Comparison of ENCODE assay signal across 13 cellular contexts in the genomic region with DNA sequence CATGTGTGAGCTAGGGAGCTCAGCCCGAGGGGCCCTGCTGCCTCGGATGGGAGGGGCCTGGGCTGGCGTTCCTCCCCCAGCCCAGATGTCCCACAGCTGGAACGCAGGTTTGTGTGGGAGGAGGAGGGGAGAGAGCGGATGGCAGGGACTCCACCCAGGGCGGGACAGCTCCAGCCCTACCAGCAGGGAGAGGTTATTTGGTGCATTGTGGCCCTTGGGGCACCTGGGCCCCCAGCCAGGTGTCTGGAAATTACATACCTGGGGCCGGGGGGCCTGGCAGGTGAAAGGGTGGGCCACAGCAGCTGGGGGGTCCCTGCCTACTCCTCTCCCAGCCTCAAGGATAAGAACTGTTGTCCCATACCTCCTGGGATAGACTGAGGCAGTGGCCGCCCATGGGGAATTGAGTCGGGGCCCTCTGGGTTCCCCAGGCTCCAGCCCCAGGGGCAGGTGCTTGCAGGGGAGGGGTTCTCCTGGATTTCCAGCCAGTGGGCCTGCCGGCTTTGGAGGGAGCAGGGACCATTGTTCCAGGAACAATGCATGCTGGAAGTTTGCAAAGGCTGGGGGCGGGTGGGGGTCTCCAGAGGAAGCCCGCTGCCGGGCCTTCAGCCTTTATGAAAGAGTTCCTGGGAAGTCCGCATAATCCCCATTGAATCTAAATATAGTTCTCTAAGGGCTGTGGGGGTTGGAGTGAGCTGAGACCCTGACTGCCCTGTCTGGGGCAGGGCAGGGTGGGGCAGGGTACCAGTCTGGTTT. TPM values are rescaled to one million over a fixed set of nuclear protein-coding genes. Genes with fewer than 3 reads are reported as not detected.
A peak's percentile ranks its signal among the peaks of the same experiment; 100 is the strongest.
DNase-seq lines count a peak whose midpoint lies in the region; ATAC-seq, FAIRE-seq and TF ChIP-seq lines count a peak whose summit lies in the region.
"Had no signal": no experiment of that assay in that cellular context is flagged by ENCODE, and none has a peak within 500 bp of the region (broad histone marks: within the 10 kb centered on the region; RNA-seq: fewer than 3 reads in every experiment).

No MANE protein-coding gene starts in this region.

- POLR2A ChIA-PET in CD4-positive, alpha-beta T cell (lab: Charles Lee) = no interaction called here

- peak in 1 of 10 experiments; percentile 1 for DNase-seq in CD4-positive, alpha-beta T cell
- DNase-seq in RWPE2 (ENCODE audit: low spot score) (peak; percentile 60), left ventricle myocardium superior (peak; percentile 38), pancreas (peak in 4 of 6 donors; percentile 2 to 69 (median 43)), mucosa of gallbladder (ENCODE audit: low spot score) (no peak)
- DNase-seq in activated CD4-positive, alpha-beta T cell treated with anti-CD3 and anti-CD28 coated beads for 1 hour = no peak
- no peak for DNase-seq in stimulated activated naive CD8-positive, alpha-beta T cell treated with anti-CD3 and anti-CD28 coated beads, Interleukin-15, amount 100 ng/mL, for 72 hours
- DNase-seq: cerebellar nuclear complex, COR-L47, NCI-H748 treated with DMSO at 0.1 percent for 48 hours had no signal

- H3K4me3 Mint-ChIP-seq in CD4-positive, alpha-beta T cell = peak overlapping the region; percentile 66
- H3K4me3 Mint-ChIP-seq in stimulated activated naive CD8-positive, alpha-beta T cell treated with anti-CD3 and anti-CD28 coated beads, Interleukin-15, amount 100 ng/mL, for 72 hours = peak overlapping the region in 1 of 2 donors; percentile 18

- peaks cover 4% of the 10 kb centered on the region for H3K4me1 Mint-ChIP-seq in CD4-positive, alpha-beta T cell (ENCODE audit: low read depth)
- H3K4me1 Mint-ChIP-seq in stimulated activated naive CD8-positive, alpha-beta T cell treated with anti-CD3 and anti-CD28 coated beads, Interleukin-15, amount 100 ng/mL, for 72 hours = peaks cover 21% of the 10 kb centered on the region

- CTCF ChIA-PET in CD4-positive, alpha-beta T cell (lab: Charles Lee) = no interaction called here

- peak overlapping the region; percentile 39 for H3K4me3 ChIP-seq in RWPE2 (ENCODE audit: severe bottlenecking)
- H3K4me3 ChIP-seq in pancreas = peak overlapping the region in 3 of 4 donors; percentile 46 to 51 (median 51)

- 56 to 58% methylated on average over 14 of the region's 14 CpGs for WGBS in pancreas, 2 donors

- peaks cover 44% of the 10 kb centered on the region for H3K27me3 ChIP-seq in CD4-positive, alpha-beta T cell (ENCODE audit: control insufficient read depth, insufficient read depth, low read length)
- H3K27me3 ChIP-seq in RWPE2 (ENCODE audit: insufficient read depth, poor library complexity, severe bottlenecking) = peaks cover 64% of the 10 kb centered on the region
- H3K27me3 ChIP-seq in pancreas = peaks cover 0 to 10% (median 3%) of the 10 kb centered on the region in 4 donors

- no peak for ATAC-seq in CD4-positive, alpha-beta T cell (ENCODE audit: poor library complexity)
- ATAC-seq in RWPE2 (ENCODE audit: low read depth) = no peak
- ATAC-seq in left ventricle myocardium superior = no peak
- ATAC-seq in pancreas = peak in 1 of 4 donors; percentile 3
- no peak for ATAC-seq in GM21528 (IDR thresholded peaks at IDR 0.05; ENCODE audit: low FRiP score, unreplicated experiment)
- ATAC-seq in stimulated activated naive CD8-positive, alpha-beta T cell treated with anti-CD3 and anti-CD28 coated beads, Interleukin-15, amount 100 ng/mL, for 72 hours = no peak

- FAIRE-seq in pancreas (lab: Jason Lieb, UNC) = no peak
- FAIRE-seq: GM12892 had no signal

- no peak for TF ChIP-seq CTCF in CD4-positive, alpha-beta T cell (IDR thresholded peaks at IDR 0.05)
- no peak for TF ChIP-seq CTCF in RWPE2 (IDR thresholded peaks at IDR 0.05; ENCODE audit: poor library complexity, severe bottlenecking)
- no peak for TF ChIP-seq CTCF in pancreas (IDR thresholded peaks at IDR 0.05)

- H3K36me3 ChIP-seq in RWPE2 (ENCODE audit: low read depth) (no peaks in the 10 kb centered on the region), pancreas (no peaks in the 10 kb centered on the region)

- no peak overlapping the region for H3K27ac ChIP-seq in CD4-positive, alpha-beta T cell (ENCODE audit: low read depth, low read length)
- H3K27ac ChIP-seq in RWPE2 (ENCODE audit: poor library complexity, severe bottlenecking) (no peak overlapping the region), pancreas (no peak overlapping the region)

- no peaks in the 10 kb centered on the region for H3K9me3 ChIP-seq in CD4-positive, alpha-beta T cell (ENCODE audit: control insufficient read depth, low read length)
- H3K9me3 ChIP-seq in RWPE2 (ENCODE audit: severe bottlenecking) (no peaks in the 10 kb centered on the region), pancreas (no peaks in the 10 kb centered on the region)

- H3K27me3 Mint-ChIP-seq in CD4-positive, alpha-beta T cell = peaks cover 31% of the 10 kb centered on the region
- H3K27me3 Mint-ChIP-seq in stimulated activated naive CD8-positive, alpha-beta T cell treated with anti-CD3 and anti-CD28 coated beads, Interleukin-15, amount 100 ng/mL, for 72 hours = peaks cover 65% of the 10 kb centered on the region

- H3K4me1 ChIP-seq in RWPE2 (ENCODE audit: insufficient read depth, poor library complexity, severe bottlenecking) = no peaks in the 10 kb centered on the region
- peaks cover 4 to 9% (median 5%) of the 10 kb centered on the region in 3 donors for H3K4me1 ChIP-seq in pancreas

- no peak overlapping the region for H3K27ac Mint-ChIP-seq in CD4-positive, alpha-beta T cell
- no peak overlapping the region for H3K27ac Mint-ChIP-seq in stimulated activated naive CD8-positive, alpha-beta T cell treated with anti-CD3 and anti-CD28 coated beads, Interleukin-15, amount 100 ng/mL, for 72 hours

- H3K36me3 Mint-ChIP-seq in CD4-positive, alpha-beta T cell (ENCODE audit: low read depth) = no peaks in the 10 kb centered on the region

- intact Hi-C loops in CD4-positive, alpha-beta T cell (cut with DNase I, micrococcal nuclease) = loop anchor here (5.0 kb wide), 3 partner anchors 62 to 568 kb away; no protein-coding TSS in a partner anchor
- intact Hi-C loops in left ventricle myocardium superior (cut with micrococcal nuclease) = loop anchor here (5.0 to 10.0 kb wide), 2 partner anchors 65 to 423 kb away; no protein-coding TSS in a partner anchor
- intact Hi-C loops in pancreas (cut with DNase I) = loop anchor here (5.0 to 10.0 kb wide), 4 partner anchors 423 to 505 kb away; no protein-coding TSS in a partner anchor

- no peaks in the 10 kb centered on the region for H3K9me3 Mint-ChIP-seq in CD4-positive, alpha-beta T cell
- H3K9me3 Mint-ChIP-seq in stimulated activated naive CD8-positive, alpha-beta T cell treated with anti-CD3 and anti-CD28 coated beads, Interleukin-15, amount 100 ng/mL, for 72 hours = no peaks in the 10 kb centered on the region

RNA-seq across cellular contexts. Expression of a gene that starts 1.2 kb away (rescaled TPM):
- under 1 TPM; 0.25 to 0.31 TPM for total RNA-seq in CD4-positive, alpha-beta T cell
- total RNA-seq in left ventricle myocardium superior = 6.0 TPM
- 10 to 100 TPM in 2 of 6 donors, 1 to 10 TPM in 4; 5.3 to 13.2 (median 8.4) TPM for total RNA-seq in pancreas
- 1 to 10 TPM; 3.6 to 4.3 TPM for polyA plus RNA-seq in pancreas
- total RNA-seq in mucosa of gallbladder = 3.7 TPM

RNA-seq across cellular contexts. Expression of a gene that starts 54.1 kb away (rescaled TPM):
- total RNA-seq in CD4-positive, alpha-beta T cell = not detected
- total RNA-seq in left ventricle myocardium superior (28.2 TPM), pancreas (under 1 TPM in 4 of 6 donors, not detected in 2; 0.16 to 0.52 (median 0.19) TPM), mucosa of gallbladder (4.7 TPM)
- polyA plus RNA-seq in pancreas = under 1 TPM; 0.27 to 0.68 TPM
- total RNA-seq: T-helper 2 cell treated with Interferon-gamma antibody and Interleukin-4, amounts not matched to agents 100 ng/mL and 5 ng/mL, for 36 hours had no signal

Comparison
In these comparisons a context has a peak if more than half of its experiments do, and no peak if none do; other contexts are left out.
1. DNase-seq: peak in RWPE2 (single experiment), left ventricle myocardium superior (single experiment) and pancreas (4 of 6); none in mucosa of gallbladder (single experiment), activated CD4-positive, alpha-beta T cell treated with anti-CD3 and anti-CD28 coated beads for 1 hour (single experiment) and stimulated activated naive CD8-positive, alpha-beta T cell treated with anti-CD3 and anti-CD28 coated beads, Interleukin-15, amount 100 ng/mL, for 72 hours (0 of 2).